1 cellular context compared by ENCODE assay signal in genomic region chr7:100890640-100891521, GRCh38.
A peak's percentile ranks its signal among the peaks of the same experiment; 100 is the strongest.
TF ChIP-seq lines count a peak whose summit lies in the region.

No MANE protein-coding gene starts in this region.

TF ChIP-seq in HepG2, 621 proteins besides CTCF, POLR2A, EP300 and RAD21 (continues in another document):
- TF ChIP-seq ZNF841 (CRISPR knock-in tag; IDR thresholded peaks at IDR 0.05; ENCODE audit: borderline replicate concordance) = no peak
- no peak for TF ChIP-seq TBX2 (CRISPR knock-in tag; IDR thresholded peaks at IDR 0.05; ENCODE audit: borderline replicate concordance)
- peak; percentile 75; the same call in 1 of the 2 replicates for TF ChIP-seq ZNF770 (CRISPR knock-in tag; IDR thresholded peaks at IDR 0.05)
- TF ChIP-seq ZMYM3 (CRISPR knock-in tag; IDR thresholded peaks at IDR 0.05) = 0 out of 2 replicates have a peak, but pooled peaks have one; percentile 2
- no peak for TF ChIP-seq ZNF383 (CRISPR knock-in tag; IDR thresholded peaks at IDR 0.05; ENCODE audit: borderline replicate concordance)
- TF ChIP-seq, protein P1, sequence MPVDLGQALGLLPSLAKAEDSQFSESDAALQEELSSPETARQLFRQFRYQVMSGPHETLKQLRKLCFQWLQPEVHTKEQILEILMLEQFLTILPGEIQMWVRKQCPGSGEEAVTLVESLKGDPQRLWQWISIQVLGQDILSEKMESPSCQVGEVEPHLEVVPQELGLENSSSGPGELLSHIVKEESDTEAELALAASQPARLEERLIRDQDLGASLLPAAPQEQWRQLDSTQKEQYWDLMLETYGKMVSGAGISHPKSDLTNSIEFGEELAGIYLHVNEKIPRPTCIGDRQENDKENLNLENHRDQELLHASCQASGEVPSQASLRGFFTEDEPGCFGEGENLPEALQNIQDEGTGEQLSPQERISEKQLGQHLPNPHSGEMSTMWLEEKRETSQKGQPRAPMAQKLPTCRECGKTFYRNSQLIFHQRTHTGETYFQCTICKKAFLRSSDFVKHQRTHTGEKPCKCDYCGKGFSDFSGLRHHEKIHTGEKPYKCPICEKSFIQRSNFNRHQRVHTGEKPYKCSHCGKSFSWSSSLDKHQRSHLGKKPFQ (CRISPR knock-in tag; IDR thresholded peaks at IDR 0.05; ENCODE audit: insufficient replicate concordance) = no peak
- no peak for TF ChIP-seq MIER3 (CRISPR knock-in tag; IDR thresholded peaks at IDR 0.05; ENCODE audit: borderline replicate concordance)
- TF ChIP-seq, protein P2, sequence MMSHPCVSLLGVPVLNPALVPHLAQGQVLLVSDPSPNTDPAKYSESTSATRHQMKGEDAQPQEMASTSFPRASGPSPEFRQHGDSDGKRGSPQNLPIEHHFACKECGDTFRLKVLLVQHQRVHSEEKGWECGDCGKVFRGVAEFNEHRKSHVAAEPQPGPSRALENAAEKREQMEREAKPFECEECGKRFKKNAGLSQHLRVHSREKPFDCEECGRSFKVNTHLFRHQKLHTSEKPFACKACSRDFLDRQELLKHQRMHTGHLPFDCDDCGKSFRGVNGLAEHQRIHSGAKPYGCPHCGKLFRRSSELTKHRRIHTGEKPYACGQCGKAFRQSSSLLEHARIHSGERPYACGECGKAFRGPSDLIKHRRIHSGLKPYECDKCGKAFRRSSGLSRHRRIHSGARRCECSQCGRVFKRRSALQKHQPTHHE (CRISPR knock-in tag; IDR thresholded peaks at IDR 0.05; ENCODE audit: borderline replicate concordance) = no peak
- TF ChIP-seq ZNF354B (CRISPR knock-in tag; IDR thresholded peaks at IDR 0.05) = no peak
- no peak for TF ChIP-seq FOSL1 (CRISPR knock-in tag; IDR thresholded peaks at IDR 0.05; ENCODE audit: borderline replicate concordance)
- TF ChIP-seq BHLHE40 (IDR thresholded peaks at IDR 0.05; ENCODE audit: low read length) = no peak
- no peak for TF ChIP-seq KDM3A (CRISPR knock-in tag; IDR thresholded peaks at IDR 0.05; ENCODE audit: low read depth)
- no peak for TF ChIP-seq ZZZ3 (CRISPR knock-in tag; IDR thresholded peaks at IDR 0.05; ENCODE audit: borderline replicate concordance)
- TF ChIP-seq ZBTB33 (CRISPR knock-in tag; IDR thresholded peaks at IDR 0.05) = peak; percentile 66
- TF ChIP-seq STAG1 (CRISPR knock-in tag; IDR thresholded peaks at IDR 0.05) = no peak
- 0 out of 2 replicates have a peak, but pooled peaks have one; percentile 11 for TF ChIP-seq ZNF296 (CRISPR knock-in tag; conservative IDR thresholded peaks at IDR 0.05)
- TF ChIP-seq HES4 (CRISPR knock-in tag; IDR thresholded peaks at IDR 0.05; ENCODE audit: borderline replicate concordance) = no peak
- TF ChIP-seq, protein P3, sequence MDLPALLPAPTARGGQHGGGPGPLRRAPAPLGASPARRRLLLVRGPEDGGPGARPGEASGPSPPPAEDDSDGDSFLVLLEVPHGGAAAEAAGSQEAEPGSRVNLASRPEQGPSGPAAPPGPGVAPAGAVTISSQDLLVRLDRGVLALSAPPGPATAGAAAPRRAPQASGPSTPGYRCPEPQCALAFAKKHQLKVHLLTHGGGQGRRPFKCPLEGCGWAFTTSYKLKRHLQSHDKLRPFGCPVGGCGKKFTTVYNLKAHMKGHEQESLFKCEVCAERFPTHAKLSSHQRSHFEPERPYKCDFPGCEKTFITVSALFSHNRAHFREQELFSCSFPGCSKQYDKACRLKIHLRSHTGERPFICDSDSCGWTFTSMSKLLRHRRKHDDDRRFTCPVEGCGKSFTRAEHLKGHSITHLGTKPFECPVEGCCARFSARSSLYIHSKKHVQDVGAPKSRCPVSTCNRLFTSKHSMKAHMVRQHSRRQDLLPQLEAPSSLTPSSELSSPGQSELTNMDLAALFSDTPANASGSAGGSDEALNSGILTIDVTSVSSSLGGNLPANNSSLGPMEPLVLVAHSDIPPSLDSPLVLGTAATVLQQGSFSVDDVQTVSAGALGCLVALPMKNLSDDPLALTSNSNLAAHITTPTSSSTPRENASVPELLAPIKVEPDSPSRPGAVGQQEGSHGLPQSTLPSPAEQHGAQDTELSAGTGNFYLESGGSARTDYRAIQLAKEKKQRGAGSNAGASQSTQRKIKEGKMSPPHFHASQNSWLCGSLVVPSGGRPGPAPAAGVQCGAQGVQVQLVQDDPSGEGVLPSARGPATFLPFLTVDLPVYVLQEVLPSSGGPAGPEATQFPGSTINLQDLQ (CRISPR knock-in tag; IDR thresholded peaks at IDR 0.05) = 0 out of 2 replicates have a peak, but pooled peaks have one; percentile 8
- TF ChIP-seq NFKBIZ (CRISPR knock-in tag; IDR thresholded peaks at IDR 0.05) = no peak
- TF ChIP-seq ZBTB44 (CRISPR knock-in tag; IDR thresholded peaks at IDR 0.05) = no peak
- no peak for TF ChIP-seq KDM6A (CRISPR knock-in tag; IDR thresholded peaks at IDR 0.05; ENCODE audit: low read depth)
- TF ChIP-seq, protein P4, sequence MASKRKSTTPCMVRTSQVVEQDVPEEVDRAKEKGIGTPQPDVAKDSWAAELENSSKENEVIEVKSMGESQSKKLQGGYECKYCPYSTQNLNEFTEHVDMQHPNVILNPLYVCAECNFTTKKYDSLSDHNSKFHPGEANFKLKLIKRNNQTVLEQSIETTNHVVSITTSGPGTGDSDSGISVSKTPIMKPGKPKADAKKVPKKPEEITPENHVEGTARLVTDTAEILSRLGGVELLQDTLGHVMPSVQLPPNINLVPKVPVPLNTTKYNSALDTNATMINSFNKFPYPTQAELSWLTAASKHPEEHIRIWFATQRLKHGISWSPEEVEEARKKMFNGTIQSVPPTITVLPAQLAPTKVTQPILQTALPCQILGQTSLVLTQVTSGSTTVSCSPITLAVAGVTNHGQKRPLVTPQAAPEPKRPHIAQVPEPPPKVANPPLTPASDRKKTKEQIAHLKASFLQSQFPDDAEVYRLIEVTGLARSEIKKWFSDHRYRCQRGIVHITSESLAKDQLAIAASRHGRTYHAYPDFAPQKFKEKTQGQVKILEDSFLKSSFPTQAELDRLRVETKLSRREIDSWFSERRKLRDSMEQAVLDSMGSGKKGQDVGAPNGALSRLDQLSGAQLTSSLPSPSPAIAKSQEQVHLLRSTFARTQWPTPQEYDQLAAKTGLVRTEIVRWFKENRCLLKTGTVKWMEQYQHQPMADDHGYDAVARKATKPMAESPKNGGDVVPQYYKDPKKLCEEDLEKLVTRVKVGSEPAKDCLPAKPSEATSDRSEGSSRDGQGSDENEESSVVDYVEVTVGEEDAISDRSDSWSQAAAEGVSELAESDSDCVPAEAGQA (IDR thresholded peaks at IDR 0.05; ENCODE audit: low read depth) = no peak
- TF ChIP-seq, protein P4 (CRISPR knock-in tag; IDR thresholded peaks at IDR 0.05; ENCODE audit: borderline replicate concordance) = no peak
- no peak for TF ChIP-seq POGZ (CRISPR knock-in tag; IDR thresholded peaks at IDR 0.05)
- TF ChIP-seq GPBP1L1 (CRISPR knock-in tag; IDR thresholded peaks at IDR 0.05) = no peak
- TF ChIP-seq FOXA3 (CRISPR knock-in tag; IDR thresholded peaks at IDR 0.05) = no peak
- no peak for TF ChIP-seq ZNF337 (CRISPR knock-in tag; IDR thresholded peaks at IDR 0.05; ENCODE audit: borderline replicate concordance, low read depth)
- peak; percentile 3; the same call in 1 of the 2 replicates for TF ChIP-seq ZNF253 (CRISPR knock-in tag; IDR thresholded peaks at IDR 0.05; ENCODE audit: borderline replicate concordance)
- TF ChIP-seq AHR (CRISPR knock-in tag; IDR thresholded peaks at IDR 0.05) = no peak
- TF ChIP-seq NR1H2 (CRISPR knock-in tag; IDR thresholded peaks at IDR 0.05; ENCODE audit: borderline replicate concordance, low read depth) = no peak
- TF ChIP-seq HOMEZ (CRISPR knock-in tag; IDR thresholded peaks at IDR 0.05; ENCODE audit: low read depth) = no peak
- 0 out of 2 replicates have a peak, but pooled peaks have one; percentile 1 for TF ChIP-seq ZNF761 (CRISPR knock-in tag; conservative IDR thresholded peaks at IDR 0.05)
- TF ChIP-seq ZNF724P (CRISPR knock-in tag; IDR thresholded peaks at IDR 0.05; ENCODE audit: borderline replicate concordance) = no peak
- TF ChIP-seq, protein P5, sequence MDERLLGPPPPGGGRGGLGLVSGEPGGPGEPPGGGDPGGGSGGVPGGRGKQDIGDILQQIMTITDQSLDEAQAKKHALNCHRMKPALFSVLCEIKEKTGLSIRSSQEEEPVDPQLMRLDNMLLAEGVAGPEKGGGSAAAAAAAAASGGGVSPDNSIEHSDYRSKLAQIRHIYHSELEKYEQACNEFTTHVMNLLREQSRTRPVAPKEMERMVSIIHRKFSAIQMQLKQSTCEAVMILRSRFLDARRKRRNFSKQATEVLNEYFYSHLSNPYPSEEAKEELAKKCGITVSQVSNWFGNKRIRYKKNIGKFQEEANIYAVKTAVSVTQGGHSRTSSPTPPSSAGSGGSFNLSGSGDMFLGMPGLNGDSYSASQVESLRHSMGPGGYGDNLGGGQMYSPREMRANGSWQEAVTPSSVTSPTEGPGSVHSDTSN (CRISPR knock-in tag; IDR thresholded peaks at IDR 0.05) = no peak
- 0 out of 2 replicates have a peak, but pooled peaks have one; percentile 9 for TF ChIP-seq ZNF510 (CRISPR knock-in tag; IDR thresholded peaks at IDR 0.05; ENCODE audit: low read depth)
- TF ChIP-seq ZNF441 (CRISPR knock-in tag; IDR thresholded peaks at IDR 0.05; ENCODE audit: borderline replicate concordance) = no peak
